ENCODE assay signal across 10 cellular contexts in genomic region chr13:51444922-51445321, GRCh38. TPM values are rescaled to one million over a fixed set of nuclear protein-coding genes. Genes with fewer than 3 reads are reported as not detected.
DNase-seq lines count a peak whose midpoint lies in the region; ATAC-seq and TF ChIP-seq lines count a peak whose summit lies in the region.
"Had no signal": no experiment of that assay in that cellular context is flagged by ENCODE, and none has a peak within 500 bp of the region (broad histone marks: within the 10 kb centered on the region; RNA-seq: fewer than 3 reads in every experiment).

No MANE protein-coding gene starts in this region.

- DNase-seq in BJ (ENCODE audit: low read depth) (no peak), Kasumi-1 (lab: John Stamatoyannopoulos, UW) (peak; percentile 54 to 81), body of pancreas (no peak), memory B cell (ENCODE audit: low spot score in 2 of 2) (no peak), sciatic nerve (ENCODE audit: low spot score) (no peak), right atrium auricular region (ENCODE audit: low spot score) (no peak), GM19240 (ENCODE audit: insufficient read length, low spot score) (no peak)
- DNase-seq: NCI-H345, small intestine had no signal

- no peak overlapping the region for H3K4me3 Mint-ChIP-seq in memory B cell

- H3K4me3 ChIP-seq in BJ (ENCODE audit: low read depth, low read length) (no peak overlapping the region), body of pancreas (no peak overlapping the region), right atrium auricular region (no peak overlapping the region)

- no peak overlapping the region for H3K27ac Mint-ChIP-seq in memory B cell

- peaks cover 38% of the 10 kb centered on the region for H3K4me1 ChIP-seq in body of pancreas
- peaks cover 0 to 4% of the 10 kb centered on the region in 2 donors for H3K4me1 ChIP-seq in right atrium auricular region

- peaks cover 3% of the 10 kb centered on the region for H3K36me3 Mint-ChIP-seq in memory B cell

- 40 to 41% methylated on average over 1 of the region's 1 CpG for WGBS in body of pancreas, 2 donors

- TF ChIP-seq CTCF in BJ (IDR thresholded peaks at IDR 0.05; ENCODE audit: insufficient read depth, low read depth, low read length) (peak; percentile 42), body of pancreas (IDR thresholded peaks at IDR 0.05) (peak in 5 of 7 experiments; percentile 13 to 36 (median 25)), right atrium auricular region (IDR thresholded peaks at IDR 0.05) (peak in 1 of 2 donors; percentile 48)

- no peaks in the 10 kb centered on the region for H3K27me3 ChIP-seq in BJ (ENCODE audit: control insufficient read depth, insufficient read depth, low read length)
- H3K27me3 ChIP-seq in body of pancreas, result no peaks in the 10 kb centered on the region
- no peaks in the 10 kb centered on the region for H3K27me3 ChIP-seq in right atrium auricular region

- CTCF ChIA-PET in BJ (lab: Yijun Ruan, JAX), result interaction anchor here (0.7 to 1.9 kb wide), 6 partner anchors 136 to 357 kb away, joined by 3 to 8 read pairs (median 4); no protein-coding TSS in a partner anchor

- TF ChIP-seq POLR2A in body of pancreas (IDR thresholded peaks at IDR 0.05), result no peak

- no peak for ATAC-seq in body of pancreas
- peak; percentile 29 for ATAC-seq in memory B cell (ENCODE audit: low read depth)
- ATAC-seq in sciatic nerve, result no peak
- no peak for ATAC-seq in GM18858 (IDR thresholded peaks at IDR 0.05; ENCODE audit: unreplicated experiment)

- H3K27me3 Mint-ChIP-seq in memory B cell, result no peaks in the 10 kb centered on the region

- H3K9me3 Mint-ChIP-seq in memory B cell, result no peaks in the 10 kb centered on the region

- POLR2A ChIA-PET in BJ (lab: Charles Lee), result no interaction called here

- H3K9me3 ChIP-seq in body of pancreas, result no peaks in the 10 kb centered on the region
- no peaks in the 10 kb centered on the region for H3K9me3 ChIP-seq in right atrium auricular region

- peaks cover 5% of the 10 kb centered on the region for H3K4me1 Mint-ChIP-seq in memory B cell

- H3K36me3 ChIP-seq in BJ (ENCODE audit: control insufficient read depth, insufficient read depth, low read length) (no peaks in the 10 kb centered on the region; the same call in 1 of the 2 replicates), body of pancreas (replicated peaks in 1 of 2; ENCODE audit: insufficient read depth in 1 of 2, low read depth in 2 of 2) (no peaks in the 10 kb centered on the region), right atrium auricular region (no peaks in the 10 kb centered on the region)

- no peak overlapping the region for H3K27ac ChIP-seq in body of pancreas
- H3K27ac ChIP-seq in right atrium auricular region, result no peak overlapping the region

- intact Hi-C loops in body of pancreas (cut with DNase I), result loop anchor here (10.0 kb wide), 1 partner anchor 350 kb away; no protein-coding TSS in a partner anchor
- intact Hi-C loops in sciatic nerve (cut with DNase I), result no loop called here

RNA-seq across cellular contexts. Expression of gene INTS6, which starts 7.9 kb away (rescaled TPM):
- 17.2 and 32.0 TPM in 2 replicates for polyA plus RNA-seq in BJ (2011; rRNA removed)
- polyA minus RNA-seq in BJ (2011; rRNA and poly(A)+ RNA removed), result 40.8 and 65.7 TPM in 2 replicates
- total RNA-seq in body of pancreas, result 10 to 100 TPM; 40.0 to 53.1 TPM
- total RNA-seq in sciatic nerve, result 49.8 TPM
- total RNA-seq in right atrium auricular region, result 10 to 100 TPM; 18.7 to 27.6 TPM

Comparison
In these comparisons a context has a peak if more than half of its experiments do, and no peak if none do; other contexts are left out.
1. DNase-seq: peak in Kasumi-1 (2 of 2); none in BJ (single experiment), body of pancreas (0 of 4), memory B cell (0 of 2), sciatic nerve (single experiment), right atrium auricular region (single experiment) and GM19240 (single experiment).